8 cellular contexts compared by ENCODE assay signal in genomic region chr11:27507561-27508322, GRCh38. TPM values are rescaled to one million over a fixed set of nuclear protein-coding genes. Genes with fewer than 3 reads are reported as not detected.
A peak's percentile ranks its signal among the peaks of the same experiment; 100 is the strongest.
DNase-seq lines count a peak whose midpoint lies in the region; ATAC-seq, FAIRE-seq and TF ChIP-seq lines count a peak whose summit lies in the region.

No MANE protein-coding gene starts in this region.

- H3K27ac ChIP-seq in HUES64 (ENCODE audit: low read depth, low read length): no peak overlapping the region
- no peak overlapping the region; the same call in 1 of the 2 replicates for H3K27ac ChIP-seq in GM12878 (ENCODE audit: control insufficient read depth, insufficient read depth)
- no peak overlapping the region for H3K27ac ChIP-seq in substantia nigra (ENCODE audit: low read depth, low read length, poor library complexity, severe bottlenecking)

- in situ Hi-C loops in GM12878 (cut with MboI): no loop called here

- BruUV-seq in GM12878 (replicated peaks; lab: Mats Ljungman, UMichigan): no TSS peak

- peaks cover 39% of the 10 kb centered on the region for H3K79me2 ChIP-seq in GM12878 (ENCODE audit: control insufficient read depth, insufficient read depth, low read length)

- SMC1A ChIA-PET in GM12878 (lab: Charles Lee; ENCODE audit: uncharacterized antibody, unreplicated experiment): interaction anchor here (0.7 to 1.4 kb wide), 5 partner anchors 13 to 321 kb away, joined by 3 to 5 read pairs (median 3); no protein-coding TSS in a partner anchor

- no peak for TF ChIP-seq EP300 in GM12878 (IDR thresholded peaks at IDR 0.05; ENCODE audit: borderline replicate concordance in 1 of 2, control insufficient read depth in 1 of 2, low read depth in 2 of 2, low read length in 2 of 2)

- ATAC-seq in GM12878: no peak
- no peak for ATAC-seq in HG03520 (IDR thresholded peaks at IDR 0.05; ENCODE audit: unreplicated experiment)

- H3K27me3 ChIP-seq in HUES64 (ENCODE audit: insufficient read depth, low read length) (no peaks in the 10 kb centered on the region), GM12878 (replicated peaks in 1 of 2; ENCODE audit: control insufficient read depth in 2 of 2, insufficient read depth in 2 of 2, low read length in 1 of 2) (no peaks in the 10 kb centered on the region), mucosa of stomach (ENCODE audit: control insufficient read depth, insufficient read depth, low read length) (no peaks in the 10 kb centered on the region)

- peak overlapping the region; percentile 88 for H3K4me2 ChIP-seq in GM12878 (ENCODE audit: control insufficient read depth, insufficient read depth)

- POLR2A ChIA-PET in GM12878 (lab: Charles Lee): interaction anchor here (0.6 kb wide), 1 partner anchor 294 kb away, joined by 3 read pairs; no protein-coding TSS in a partner anchor

- H3K36me3 ChIP-seq in HUES64 (ENCODE audit: insufficient read depth, low read length) (peaks cover 8% of the 10 kb centered on the region), GM12878 (ENCODE audit: control insufficient read depth in 2 of 2, insufficient read depth in 2 of 2, low read length in 1 of 2) (no peaks in the 10 kb centered on the region), mucosa of stomach (ENCODE audit: control insufficient read depth, insufficient read depth, low read length) (no peaks in the 10 kb centered on the region)

- H3K9me3 ChIP-seq in HUES64 (ENCODE audit: insufficient read depth, low read depth, low read length) (no peaks in the 10 kb centered on the region), GM12878 (replicated peaks; ENCODE audit: control insufficient read depth, insufficient read depth, low read length) (no peaks in the 10 kb centered on the region), mucosa of stomach (ENCODE audit: control insufficient read depth, low read length) (no peaks in the 10 kb centered on the region)

- RAD21 ChIA-PET in GM12878 (lab: Charles Lee; ENCODE audit: unreplicated experiment): no interaction called here

- H3K4me1 ChIP-seq in HUES64 (ENCODE audit: insufficient read depth, low read length) (peaks cover 13% of the 10 kb centered on the region), GM12878 (ENCODE audit: control insufficient read depth, insufficient read depth, low read length) (peaks cover 4% of the 10 kb centered on the region; the same call in 1 of the 2 replicates), mucosa of stomach (ENCODE audit: control insufficient read depth, insufficient read depth, low read length) (peaks cover 16% of the 10 kb centered on the region)

- CTCF ChIA-PET in GM12878 (lab: Yijun Ruan, JAX): interaction anchor here (0.9 to 5.0 kb wide), 3 partner anchors 11 to 22 kb away, joined by 3 to 40 read pairs (median 3); no protein-coding TSS in a partner anchor

- H3K9ac ChIP-seq in HUES64 (ENCODE audit: low read depth, low read length) (peak overlapping the region; percentile 96; the same call in 1 of the 2 replicates), GM12878 (ENCODE audit: control insufficient read depth, insufficient read depth, low read length) (peak overlapping the region; percentile 34; the same call in 1 of the 2 replicates), mucosa of stomach (ENCODE audit: low read length) (peak overlapping the region; percentile 100)

- H2AFZ ChIP-seq in GM12878 (ENCODE audit: control insufficient read depth, low read depth, low read length): peak overlapping the region; percentile 15; the same call in 1 of the 2 replicates

- H3K4me3 ChIP-seq in HUES64 (ENCODE audit: low read length) (peak overlapping the region; percentile 100), GM12878 (peak overlapping the region; percentile 95), mucosa of stomach (ENCODE audit: low read length) (peak overlapping the region; percentile 99)

- WGBS in HUES64: 94% methylated on average over 4 of the region's 4 CpGs
- 83% methylated on average over 4 of the region's 4 CpGs for WGBS in GM12878 (ENCODE audit: insufficient coverage, insufficient replicate concordance, low lambda C conversion rate, missing lambda C conversion rate)

- FAIRE-seq in GM12878 (lab: Jason Lieb, UNC): no peak

- TF ChIP-seq CTCF in GM12878 (IDR thresholded peaks at IDR 0.05 in 2 of 3, conservative IDR thresholded peaks at IDR 0.05 in 1 of 3; ENCODE audit: control insufficient read depth in 2 of 3, extremely low read depth in 1 of 3, insufficient read depth in 1 of 3, low read depth in 3 of 3, low read length in 3 of 3): no peak

- intact Hi-C loops in GM12878 (cut with micrococcal nuclease; ENCODE audit: unreplicated experiment): loop anchor here (2.0 to 10.0 kb wide), 2 partner anchors 273 to 1827 kb away; no protein-coding TSS in a partner anchor

- no peaks in the 10 kb centered on the region for H4K20me1 ChIP-seq in GM12878 (ENCODE audit: control insufficient read depth, insufficient read depth)

- TF ChIP-seq RAD21 in GM12878 (IDR thresholded peaks at IDR 0.05; ENCODE audit: insufficient read depth, low read depth, low read length): no peak

- peak; percentile 12 to 29 for DNase-seq in AML-193 (lab: John Stamatoyannopoulos, UW)
- no peak for DNase-seq in GM12878 (ENCODE audit: low read depth, low spot score)
- no peak for DNase-seq in activated CD4-positive, CD25-positive, alpha-beta regulatory T cell treated with anti-CD3 and anti-CD28 coated beads, Interleukin-2, amount 50 U/mL, for 72 hours
- no peak for DNase-seq in substantia nigra (lab: John Stamatoyannopoulos, UW)
- DNase-seq in Kasumi-1 (lab: John Stamatoyannopoulos, UW): no peak

- no peak for TF ChIP-seq POLR2A in GM12878 (IDR thresholded peaks at IDR 0.05; ENCODE audit: low read depth, low read length)

TF ChIP-seq in GM12878, 131 proteins besides CTCF, POLR2A, EP300 and RAD21:
- TF ChIP-seq BCL3 (IDR thresholded peaks at IDR 0.05; ENCODE audit: borderline replicate concordance, insufficient read depth, low read depth, low read length, poor library complexity, severe bottlenecking) (no peak), RBBP5 (conservative IDR thresholded peaks at IDR 0.05) (no peak)

RNA-seq across cellular contexts. Expression of gene LIN7C, which starts 1.2 kb away (rescaled TPM):
- polyA plus RNA-seq in HUES64 (2013, experiment 1 of 2): 17.2 TPM
- 19.0 TPM for polyA plus RNA-seq in HUES64 (2013, experiment 2 of 2)
- 24.8 and 26.2 TPM in 2 replicates for total RNA-seq in GM12878 (2013; cell fraction: nucleolus; rRNA removed)
- total RNA-seq in GM12878 (2014; rRNA removed) (13.8 and 18.6 TPM in 2 replicates), GM12878 (2014; rRNA removed; fragmentation: Illumina TruSeq; extraction: Trizol) (21.2 and 22.2 TPM in 2 replicates), GM12878 (2021) (14.9 and 16.3 TPM in 2 replicates)
- 4.3 TPM for polyA plus RNA-seq in GM12878 (2011; ENCODE audit: low read depth)
- polyA plus RNA-seq in GM12878 (2011; rRNA removed) (13.8 and 21.4 TPM in 2 replicates), GM12878 (2014; fragmentation: Illumina TruSeq; extraction: Trizol) (7.7 and 11.7 TPM in 2 replicates), GM12878 (2014; fragmentation: Nextera tagmentation; extraction: Ambion mirVana) (10 to 100 TPM in 1 of 2 experiments, 1 to 10 TPM in 1; 6.0 to 23.7 TPM), GM12878 (2014; rRNA removed) (9.0 and 10.4 TPM in 2 replicates), GM12878 (2016; fragmentation: Nextera tagmentation; extraction: Ambion mirVana) (10 to 100 TPM; 18.7 to 20.5 TPM)
- polyA plus RNA-seq in GM12878 (2011; cell fraction: cytosol; rRNA removed): 5.2 and 8.2 TPM in 2 replicates
- polyA plus RNA-seq in GM12878 (2011; cell fraction: nucleus; rRNA removed): 3.6 and 4.3 TPM in 2 replicates
- polyA plus RNA-seq in GM12878 (2012): 7.1 and 7.2 TPM in 2 replicates
- 6.8 and 8.3 TPM in 2 replicates for polyA minus RNA-seq in GM12878 (2011; rRNA and poly(A)+ RNA removed)
- 6.4 and 7.6 TPM in 2 replicates for polyA minus RNA-seq in GM12878 (2011; cell fraction: cytosol; rRNA and poly(A)+ RNA removed)
- 5.6 and 9.4 TPM in 2 replicates for polyA minus RNA-seq in GM12878 (2011; cell fraction: nucleus; rRNA and poly(A)+ RNA removed)

RNA-seq across cellular contexts. Expression of gene LGR4, which starts 35.2 kb away (rescaled TPM):
- 42.3 TPM for polyA plus RNA-seq in HUES64 (2013, experiment 1 of 2)
- polyA plus RNA-seq in HUES64 (2013, experiment 2 of 2): 45.0 TPM
- total RNA-seq in GM12878 (2013; cell fraction: nucleolus; rRNA removed): not detected in 2 replicates
- total RNA-seq in GM12878 (2014; rRNA removed) (under 0.01 TPM in 1 of 2 replicates, not detected in the other), GM12878 (2014; rRNA removed; fragmentation: Illumina TruSeq; extraction: Trizol) (0.04 TPM in 1 of 2 replicates, not detected in the other), GM12878 (2021) (0.37 TPM in 1 of 2 replicates, not detected in the other)
- polyA plus RNA-seq in GM12878 (2011; ENCODE audit: low read depth): 0.14 TPM
- polyA plus RNA-seq in GM12878 (2011; rRNA removed) (0.04 TPM in 1 of 2 replicates, not detected in the other), GM12878 (2014; fragmentation: Illumina TruSeq; extraction: Trizol) (0.01 and 0.08 TPM in 2 replicates), GM12878 (2014; fragmentation: Nextera tagmentation; extraction: Ambion mirVana) (not detected), GM12878 (2014; rRNA removed) (0.06 and 0.64 TPM in 2 replicates), GM12878 (2016; fragmentation: Nextera tagmentation; extraction: Ambion mirVana) (not detected)
- 0.01 TPM in 1 of 2 replicates, not detected in the other for polyA plus RNA-seq in GM12878 (2011; cell fraction: cytosol; rRNA removed)
- 0.04 and 0.06 TPM in 2 replicates for polyA plus RNA-seq in GM12878 (2011; cell fraction: nucleus; rRNA removed)
- polyA plus RNA-seq in GM12878 (2012): 0.12 and 0.42 TPM in 2 replicates
- polyA minus RNA-seq in GM12878 (2011; rRNA and poly(A)+ RNA removed): 0.07 TPM in 1 of 2 replicates, not detected in the other
- polyA minus RNA-seq in GM12878 (2011; cell fraction: cytosol; rRNA and poly(A)+ RNA removed): 0.52 and 1.1 TPM in 2 replicates
- polyA minus RNA-seq in GM12878 (2011; cell fraction: nucleus; rRNA and poly(A)+ RNA removed): 0.19 and 0.24 TPM in 2 replicates

Comparison
In these comparisons a context has a peak if more than half of its experiments do, and no peak if none do; other contexts are left out.
1. DNase-seq: peak in AML-193 (2 of 2); none in GM12878 (single experiment), activated CD4-positive, CD25-positive, alpha-beta regulatory T cell treated with anti-CD3 and anti-CD28 coated beads, Interleukin-2, amount 50 U/mL, for 72 hours (single experiment), substantia nigra (0 of 49) and Kasumi-1 (0 of 2).
2. H3K9ac ChIP-seq: peak in every context shown above with its lines; median percentile 100 in mucosa of stomach; 96 in HUES64; 34 in GM12878.
3. Peak in every context shown above with its lines, with median percentiles within 50 percentile points of each other: H3K4me3 ChIP-seq.